ENCODE assay signal across 1 cellular context in the genomic region with DNA sequence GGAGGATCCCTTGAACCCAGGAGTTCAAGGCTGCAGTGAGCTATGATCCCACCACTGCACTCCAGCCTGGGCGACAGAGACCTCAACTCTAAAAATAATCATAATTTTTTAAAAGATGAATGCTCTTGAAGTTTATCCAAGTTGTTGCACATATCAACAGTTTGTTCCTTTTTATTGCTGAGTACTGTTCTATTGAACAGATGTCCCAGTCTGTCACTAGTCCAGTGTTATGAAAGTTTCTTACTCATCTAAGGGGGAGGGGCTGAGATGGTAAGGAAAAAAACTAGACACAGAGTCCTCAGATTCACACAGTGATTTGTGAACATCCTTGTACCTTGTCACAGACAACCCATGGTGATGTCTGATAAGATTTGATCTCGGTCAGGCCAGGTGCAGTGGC.
TF ChIP-seq lines count a peak whose summit lies in the region.

No MANE protein-coding gene starts in this region.

TF ChIP-seq in K562, 482 proteins besides CTCF, POLR2A, EP300 and RAD21:
- TF ChIP-seq FOXM1 (IDR thresholded peaks at IDR 0.05; ENCODE audit: low read depth) (no peak), FOXM1 (CRISPR knock-in tag; IDR thresholded peaks at IDR 0.05; ENCODE audit: low read depth) (no peak), LARP7 (IDR thresholded peaks at IDR 0.05) (no peak), KLF6 (CRISPR knock-in tag; IDR thresholded peaks at IDR 0.05; ENCODE audit: borderline replicate concordance) (no peak), BCOR (IDR thresholded peaks at IDR 0.05) (no peak), HNRNPL (IDR thresholded peaks at IDR 0.05; ENCODE audit: low read depth, low read length) (no peak), ZNF316 (IDR thresholded peaks at IDR 0.05) (peak; percentile 9; the same call in 1 of the 2 replicates)
- TF ChIP-seq, protein P1, sequence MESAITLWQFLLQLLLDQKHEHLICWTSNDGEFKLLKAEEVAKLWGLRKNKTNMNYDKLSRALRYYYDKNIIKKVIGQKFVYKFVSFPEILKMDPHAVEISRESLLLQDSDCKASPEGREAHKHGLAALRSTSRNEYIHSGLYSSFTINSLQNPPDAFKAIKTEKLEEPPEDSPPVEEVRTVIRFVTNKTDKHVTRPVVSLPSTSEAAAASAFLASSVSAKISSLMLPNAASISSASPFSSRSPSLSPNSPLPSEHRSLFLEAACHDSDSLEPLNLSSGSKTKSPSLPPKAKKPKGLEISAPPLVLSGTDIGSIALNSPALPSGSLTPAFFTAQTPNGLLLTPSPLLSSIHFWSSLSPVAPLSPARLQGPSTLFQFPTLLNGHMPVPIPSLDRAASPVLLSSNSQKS (CRISPR knock-in tag; IDR thresholded peaks at IDR 0.05): no peak
- TF ChIP-seq, protein P2, sequence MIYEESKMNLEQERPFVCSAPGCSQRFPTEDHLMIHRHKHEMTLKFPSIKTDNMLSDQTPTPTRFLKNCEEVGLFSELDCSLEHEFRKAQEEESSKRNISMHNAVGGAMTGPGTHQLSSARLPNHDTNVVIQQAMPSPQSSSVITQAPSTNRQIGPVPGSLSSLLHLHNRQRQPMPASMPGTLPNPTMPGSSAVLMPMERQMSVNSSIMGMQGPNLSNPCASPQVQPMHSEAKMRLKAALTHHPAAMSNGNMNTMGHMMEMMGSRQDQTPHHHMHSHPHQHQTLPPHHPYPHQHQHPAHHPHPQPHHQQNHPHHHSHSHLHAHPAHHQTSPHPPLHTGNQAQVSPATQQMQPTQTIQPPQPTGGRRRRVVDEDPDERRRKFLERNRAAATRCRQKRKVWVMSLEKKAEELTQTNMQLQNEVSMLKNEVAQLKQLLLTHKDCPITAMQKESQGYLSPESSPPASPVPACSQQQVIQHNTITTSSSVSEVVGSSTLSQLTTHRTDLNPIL (CRISPR knock-in tag; IDR thresholded peaks at IDR 0.05): no peak
